Comparison of ENCODE assay signal across 1 cellular context in the genomic region with DNA sequence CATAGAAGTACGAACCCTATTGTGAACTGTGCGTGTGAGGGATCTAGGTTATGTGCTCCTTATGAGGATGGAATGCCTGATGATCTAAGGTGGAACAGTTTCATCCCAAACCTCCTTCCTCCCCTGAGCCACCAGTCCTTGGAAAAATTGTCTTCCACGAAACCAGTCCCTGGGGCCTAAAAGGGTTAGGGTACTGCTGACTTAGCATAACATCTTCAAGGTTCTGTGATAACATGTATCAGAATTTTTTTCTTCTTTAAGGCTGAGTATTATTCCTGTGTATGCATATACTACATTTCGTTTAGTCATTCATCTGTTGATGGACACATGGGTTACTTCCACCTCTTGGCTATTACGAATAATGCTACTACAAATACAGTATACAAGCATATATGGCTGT.
TF ChIP-seq lines count a peak whose summit lies in the region.

No MANE protein-coding gene starts in this region.

TF ChIP-seq in HepG2, 621 proteins besides CTCF, POLR2A, EP300 and RAD21 (continued from another document):
- TF ChIP-seq, protein P1, sequence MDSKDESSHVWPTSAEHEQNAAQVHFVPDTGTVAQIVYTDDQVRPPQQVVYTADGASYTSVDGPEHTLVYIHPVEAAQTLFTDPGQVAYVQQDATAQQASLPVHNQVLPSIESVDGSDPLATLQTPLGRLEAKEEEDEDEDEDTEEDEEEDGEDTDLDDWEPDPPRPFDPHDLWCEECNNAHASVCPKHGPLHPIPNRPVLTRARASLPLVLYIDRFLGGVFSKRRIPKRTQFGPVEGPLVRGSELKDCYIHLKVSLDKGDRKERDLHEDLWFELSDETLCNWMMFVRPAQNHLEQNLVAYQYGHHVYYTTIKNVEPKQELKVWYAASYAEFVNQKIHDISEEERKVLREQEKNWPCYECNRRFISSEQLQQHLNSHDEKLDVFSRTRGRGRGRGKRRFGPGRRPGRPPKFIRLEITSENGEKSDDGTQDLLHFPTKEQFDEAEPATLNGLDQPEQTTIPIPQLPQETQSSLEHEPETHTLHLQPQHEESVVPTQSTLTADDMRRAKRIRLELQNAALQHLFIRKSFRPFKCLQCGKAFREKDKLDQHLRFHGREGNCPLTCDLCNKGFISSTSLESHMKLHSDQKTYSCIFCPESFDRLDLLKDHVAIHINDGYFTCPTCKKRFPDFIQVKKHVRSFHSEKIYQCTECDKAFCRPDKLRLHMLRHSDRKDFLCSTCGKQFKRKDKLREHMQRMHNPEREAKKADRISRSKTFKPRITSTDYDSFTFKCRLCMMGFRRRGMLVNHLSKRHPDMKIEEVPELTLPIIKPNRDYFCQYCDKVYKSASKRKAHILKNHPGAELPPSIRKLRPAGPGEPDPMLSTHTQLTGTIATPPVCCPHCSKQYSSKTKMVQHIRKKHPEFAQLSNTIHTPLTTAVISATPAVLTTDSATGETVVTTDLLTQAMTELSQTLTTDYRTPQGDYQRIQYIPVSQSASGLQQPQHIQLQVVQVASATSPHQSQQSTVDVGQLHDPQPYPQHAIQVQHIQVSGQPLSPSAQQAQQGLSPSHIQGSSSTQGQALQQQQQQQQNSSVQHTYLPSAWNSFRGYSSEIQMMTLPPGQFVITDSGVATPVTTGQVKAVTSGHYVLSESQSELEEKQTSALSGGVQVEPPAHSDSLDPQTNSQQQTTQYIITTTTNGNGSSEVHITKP (CRISPR knock-in tag; IDR thresholded peaks at IDR 0.05; ENCODE audit: low read depth), result no peak
